Comparison of ENCODE assay signal across 29 cellular contexts in genomic region chr3:154247806-154248480, GRCh38.
DNase-seq lines count a peak whose midpoint lies in the region; ATAC-seq, FAIRE-seq and TF ChIP-seq lines count a peak whose summit lies in the region.
"Had no signal": no experiment of that assay in that cellular context is flagged by ENCODE, and none has a peak within 500 bp of the region (broad histone marks: within the 10 kb centered on the region; RNA-seq: fewer than 3 reads in every experiment).

No MANE protein-coding gene starts in this region.

- FAIRE-seq in HepG2 (lab: Jason Lieb, UNC) = no peak
- FAIRE-seq: GM12878, islet of Langerhans had no signal

- BruUV-seq in HepG2 (replicated peaks; lab: Mats Ljungman, UMichigan) = no TSS peak

- TF ChIP-seq EP300 in HepG2 (IDR thresholded peaks at IDR 0.05; ENCODE audit: low read depth in 2 of 2, low read length in 2 of 2) (no peak), HepG2 (CRISPR knock-in tag; IDR thresholded peaks at IDR 0.05; ENCODE audit: borderline replicate concordance) (no peak), tibial nerve (IDR thresholded peaks at IDR 0.05) (no peak)

- peak overlapping the region; percentile 52 to 94 (median 63) for H3K27ac Mint-ChIP-seq in brain
- H3K27ac Mint-ChIP-seq: activated CD4-positive, alpha-beta memory T cell treated with anti-CD3 and anti-CD28 coated beads, Interleukin-2, amount 10 ng/mL, durations not matched to agents 7 days and 5 days; CD14-positive monocyte; IgD-negative memory B cell; natural killer cell treated with Interleukin-12 subunit alpha and Interleukin-12 subunit beta and Interleukin-15 and Interleukin-18, amount 100 ng/mL, for 72 hours; progenitor cell of endocrine pancreas; T-helper 17 cell had no signal

- no peak overlapping the region for H2AFZ ChIP-seq in HepG2 (ENCODE audit: low read length)

- TF ChIP-seq POLR2A in HepG2 (IDR thresholded peaks at IDR 0.05; ENCODE audit: insufficient read depth in 1 of 2, low read depth in 2 of 2, low read length in 2 of 2) (no peak), right lobe of liver (IDR thresholded peaks at IDR 0.05) (no peak), tibial nerve (IDR thresholded peaks at IDR 0.05) (no peak)

- ATAC-seq in HepG2 = no peak; the same call in 2 of the 3 replicates
- no peak for ATAC-seq in right lobe of liver
- no peak for ATAC-seq in HG02678 (IDR thresholded peaks at IDR 0.05; ENCODE audit: unreplicated experiment)
- ATAC-seq: GM12878; heart right ventricle; natural killer cell treated with Interleukin-12 subunit alpha and Interleukin-12 subunit beta and Interleukin-15 and Interleukin-18, amount 100 ng/mL, for 72 hours; T-helper 17 cell had no signal

- 89% methylated on average over 2 of the region's 2 CpGs for WGBS in HepG2 (ENCODE audit: low lambda C conversion rate)
- 85% methylated on average over 2 of the region's 2 CpGs for WGBS in right lobe of liver (ENCODE audit: insufficient coverage, low coverage, low lambda C conversion rate, missing lambda C conversion rate)
- WGBS in mesodermal cell (ENCODE audit: insufficient coverage in 2 of 2), 2 experiments = no CpG with 5 or more reads among the region's 2 CpGs
- 51 to 53% methylated on average over 2 of the region's 2 CpGs for WGBS in tibial nerve, 2 donors

- POLR2A ChIA-PET in HepG2 (lab: Yijun Ruan, JAX) = no interaction called here

- no peaks in the 10 kb centered on the region for H3K9me3 Mint-ChIP-seq in brain
- H3K9me3 Mint-ChIP-seq: activated CD4-positive, alpha-beta memory T cell treated with anti-CD3 and anti-CD28 coated beads, Interleukin-2, amount 10 ng/mL, durations not matched to agents 7 days and 5 days; central memory CD8-positive, alpha-beta T cell; H9; IgD-negative memory B cell; natural killer cell treated with Interleukin-12 subunit alpha and Interleukin-12 subunit beta and Interleukin-15 and Interleukin-18, amount 100 ng/mL, for 72 hours had no signal

- TF ChIP-seq RAD21 in HepG2 (CRISPR knock-in tag; IDR thresholded peaks at IDR 0.05) = no peak

- intact Hi-C loops in HepG2 (cut with micrococcal nuclease; ENCODE audit: unreplicated experiment) (no loop called here), right lobe of liver (cut with DNase I) (no loop called here)

- H4K20me1 ChIP-seq in HepG2 (ENCODE audit: insufficient read depth, low read length) = no peaks in the 10 kb centered on the region

- DNase-seq in HepG2 (ENCODE audit: low spot score) (peak; percentile 15), right lobe of liver (no peak), tibial nerve (ENCODE audit: low spot score in 2 of 2) (no peak), DMS114 treated with DMSO at 0.1 percent for 48 hours (lab: John Stamatoyannopoulos, UW; ENCODE audit: unreplicated experiment) (no peak)
- DNase-seq in stimulated activated CD4-positive, alpha-beta T cell treated with anti-CD3 and anti-CD28 coated beads, Interleukin-4, amount 100 ng/mL, for 4 hours = no peak
- DNase-seq: activated CD4-positive, alpha-beta memory T cell treated with anti-CD3 and anti-CD28 coated beads, Interleukin-2, amount 10 ng/mL, durations not matched to agents 7 days and 5 days; activated naive CD4-positive, alpha-beta T cell; DMS153; GF-D8; H9; heart right ventricle; MM.1S; NCI-H2029 treated with DMSO at 0.1 percent for 48 hours; OCI-M1; SIG-M5; spleen; T-helper 17 cell; WERI-Rb-1 had no signal

- H3K4me1 ChIP-seq in HepG2 (ENCODE audit: insufficient read depth, low read length) (peaks cover 46% of the 10 kb centered on the region), right lobe of liver (peaks cover 0 to 25% (median 10%) of the 10 kb centered on the region in 4 donors), mesodermal cell (ENCODE audit: control insufficient read depth, insufficient read depth, low read length, poor library complexity, severe bottlenecking) (peaks cover 4% of the 10 kb centered on the region), tibial nerve (peaks cover 0 to 55% (median 4%) of the 10 kb centered on the region in 4 donors)

- H3K36me3 Mint-ChIP-seq in brain = peaks cover 34% of the 10 kb centered on the region

- in situ Hi-C loops in HepG2 (cut with HindIII; ENCODE audit: extremely low pct_ligation_motif_present, low pct_unique_long_range_greater_than_20kb) = no loop called here

- TF ChIP-seq CTCF in HepG2 (CRISPR knock-in tag; IDR thresholded peaks at IDR 0.05) = no peak
- TF ChIP-seq CTCF in right lobe of liver (IDR thresholded peaks at IDR 0.05) = no peak
- no peak for TF ChIP-seq CTCF in brain (conservative IDR thresholded peaks at IDR 0.05)
- no peak for TF ChIP-seq CTCF in tibial nerve (IDR thresholded peaks at IDR 0.05)

- H3K9me3 ChIP-seq in HepG2 (ENCODE audit: low read length) (no peaks in the 10 kb centered on the region), right lobe of liver (no peaks in the 10 kb centered on the region), mesodermal cell (ENCODE audit: control insufficient read depth, low read length) (no peaks in the 10 kb centered on the region), tibial nerve (no peaks in the 10 kb centered on the region)
- H3K9me3 ChIP-seq: heart right ventricle, spleen had no signal

- H3K36me3 ChIP-seq in HepG2 (replicated peaks in 1 of 2; ENCODE audit: control insufficient read depth in 1 of 2, insufficient read depth in 2 of 2, low read length in 2 of 2) = no peaks in the 10 kb centered on the region
- H3K36me3 ChIP-seq in right lobe of liver = peaks cover 0 to 2% (median 0%) of the 10 kb centered on the region in 4 donors
- peaks cover 35% of the 10 kb centered on the region for H3K36me3 ChIP-seq in mesodermal cell (ENCODE audit: control insufficient read depth, insufficient read depth, low read length)
- peaks cover 0 to 28% (median 0%) of the 10 kb centered on the region in 3 donors for H3K36me3 ChIP-seq in tibial nerve
- H3K36me3 ChIP-seq: WERI-Rb-1 had no signal

- H3K27me3 ChIP-seq in HepG2 (ENCODE audit: control insufficient read depth in 1 of 2, insufficient read depth in 2 of 2, low read length in 2 of 2) (no peaks in the 10 kb centered on the region), right lobe of liver (no peaks in the 10 kb centered on the region), tibial nerve (no peaks in the 10 kb centered on the region)
- H3K27me3 ChIP-seq: heart right ventricle, spleen had no signal

- peaks cover 52% of the 10 kb centered on the region for H3K4me1 Mint-ChIP-seq in brain
- H3K4me1 Mint-ChIP-seq: central memory CD8-positive, alpha-beta T cell; IgD-negative memory B cell had no signal

- no peaks in the 10 kb centered on the region for H3K27me3 Mint-ChIP-seq in brain
- H3K27me3 Mint-ChIP-seq: activated CD4-positive, alpha-beta memory T cell treated with anti-CD3 and anti-CD28 coated beads, Interleukin-2, amount 10 ng/mL, durations not matched to agents 7 days and 5 days; central memory CD8-positive, alpha-beta T cell; IgD-negative memory B cell; natural killer cell treated with Interleukin-12 subunit alpha and Interleukin-12 subunit beta and Interleukin-15 and Interleukin-18, amount 100 ng/mL, for 72 hours; progenitor cell of endocrine pancreas; T-helper 17 cell had no signal

- H3K4me3 Mint-ChIP-seq in brain = no peak overlapping the region
- H3K4me3 Mint-ChIP-seq: activated CD4-positive, alpha-beta memory T cell treated with anti-CD3 and anti-CD28 coated beads, Interleukin-2, amount 10 ng/mL, durations not matched to agents 7 days and 5 days; CD14-positive monocyte; central memory CD8-positive, alpha-beta T cell; H9; IgD-negative memory B cell; natural killer cell treated with Interleukin-12 subunit alpha and Interleukin-12 subunit beta and Interleukin-15 and Interleukin-18, amount 100 ng/mL, for 72 hours; T-helper 17 cell had no signal

- no peak overlapping the region for H3K27ac ChIP-seq in HepG2 (ENCODE audit: extremely low read length, insufficient read depth, low read length)
- no peak overlapping the region for H3K27ac ChIP-seq in right lobe of liver
- peak overlapping the region; percentile 75 for H3K27ac ChIP-seq in mesodermal cell (ENCODE audit: low read depth, low read length, severe bottlenecking)
- H3K27ac ChIP-seq in tibial nerve = peak overlapping the region in 3 of 4 donors; percentile 62 to 82 (median 81)
- H3K27ac ChIP-seq: spleen, WERI-Rb-1 had no signal

- CTCF ChIA-PET in HepG2 (lab: Yijun Ruan, JAX; ENCODE audit: low intra/inter-chr PET ratio, low total read pairs) = no interaction called here

- no peaks in the 10 kb centered on the region for H3K79me2 ChIP-seq in HepG2 (ENCODE audit: insufficient read depth, low read length)

- no peak overlapping the region for H3K4me3 ChIP-seq in HepG2 (replicated peaks in 1 of 3; ENCODE audit: insufficient read depth in 1 of 3, low read depth in 2 of 3, low read length in 3 of 3)
- no peak overlapping the region for H3K4me3 ChIP-seq in right lobe of liver
- H3K4me3 ChIP-seq in mesodermal cell (ENCODE audit: extremely low read depth, insufficient read depth, low read length, poor library complexity, severe bottlenecking) = no peak overlapping the region
- no peak overlapping the region for H3K4me3 ChIP-seq in tibial nerve
- H3K4me3 ChIP-seq: GM12878, heart right ventricle, lung, spleen had no signal

- no peak overlapping the region for H3K4me2 ChIP-seq in HepG2 (ENCODE audit: low read depth, low read length)

- no peak overlapping the region for H3K9ac ChIP-seq in HepG2 (ENCODE audit: insufficient read depth, low read depth, low read length)

TF ChIP-seq in HepG2, 621 proteins besides CTCF, POLR2A, EP300 and RAD21 (continues in another document):
- no peak for TF ChIP-seq ZNF235 (CRISPR knock-in tag; IDR thresholded peaks at IDR 0.05; ENCODE audit: borderline replicate concordance)
- no peak for TF ChIP-seq ZFP90 (CRISPR knock-in tag; IDR thresholded peaks at IDR 0.05; ENCODE audit: borderline replicate concordance)
- no peak for TF ChIP-seq ISL2 (CRISPR knock-in tag; IDR thresholded peaks at IDR 0.05)
- no peak for TF ChIP-seq ZNF652 (CRISPR knock-in tag; IDR thresholded peaks at IDR 0.05; ENCODE audit: borderline replicate concordance, low read depth)
- TF ChIP-seq ETV5 (CRISPR knock-in tag; IDR thresholded peaks at IDR 0.05; ENCODE audit: borderline replicate concordance) = peak; percentile 9; the same call in 1 of the 2 replicates
- TF ChIP-seq SOX5 (CRISPR knock-in tag; IDR thresholded peaks at IDR 0.05; ENCODE audit: borderline replicate concordance) = peak; percentile 38; the same call in 1 of the 2 replicates
- TF ChIP-seq MAX (IDR thresholded peaks at IDR 0.05) = no peak
- no peak for TF ChIP-seq NFE2L1 (CRISPR knock-in tag; IDR thresholded peaks at IDR 0.05; ENCODE audit: borderline replicate concordance)
- TF ChIP-seq RBFOX2 (IDR thresholded peaks at IDR 0.05; ENCODE audit: low read depth, low read length) = no peak

Comparison
In these comparisons a context has a peak if more than half of its experiments do, and no peak if none do; other contexts are left out.
1. H3K27ac ChIP-seq: peak in mesodermal cell (single experiment) and tibial nerve (3 of 4); none in HepG2 (single experiment) and right lobe of liver (0 of 3).